ENCODE assay signal across 19 cellular contexts in genomic region chr1:221053889-221054288, GRCh38.
DNase-seq lines count a peak whose midpoint lies in the region; ATAC-seq and TF ChIP-seq lines count a peak whose summit lies in the region.
"Had no signal": no experiment of that assay in that cellular context is flagged by ENCODE, and none has a peak within 500 bp of the region (broad histone marks: within the 10 kb centered on the region; RNA-seq: fewer than 3 reads in every experiment).

No MANE protein-coding gene starts in this region.

- no peak overlapping the region for H3K4me3 ChIP-seq in right lobe of liver
- H3K4me3 ChIP-seq: GM23338 had no signal

- peak; percentile 86 to 96 (median 92) for ATAC-seq in right lobe of liver
- no peak for ATAC-seq in GM21423 (IDR thresholded peaks at IDR 0.05; ENCODE audit: unreplicated experiment)
- ATAC-seq in HG02870 (IDR thresholded peaks at IDR 0.05; ENCODE audit: unreplicated experiment) = no peak
- ATAC-seq: GM23338 had no signal

- intact Hi-C loops in right lobe of liver (cut with DNase I) = no loop called here

- H3K9me3 ChIP-seq in right lobe of liver = no peaks in the 10 kb centered on the region

- H3K4me1 ChIP-seq in right lobe of liver = peaks cover 0 to 8% (median 0%) of the 10 kb centered on the region in 4 donors

- H3K27ac ChIP-seq in C4-2B (peak overlapping the region; percentile 39; the same call in 1 of the 2 replicates), right lobe of liver (no peak overlapping the region)

- no peak for TF ChIP-seq CTCF in C4-2B (conservative IDR thresholded peaks at IDR 0.05)
- TF ChIP-seq CTCF in right lobe of liver (IDR thresholded peaks at IDR 0.05) = no peak

- no peak for TF ChIP-seq POLR2A in right lobe of liver (IDR thresholded peaks at IDR 0.05)

- WGBS in right lobe of liver (ENCODE audit: insufficient coverage, low coverage, low lambda C conversion rate, missing lambda C conversion rate) = 31% methylated on average over 3 of the region's 4 CpGs

- peak; percentile 38 for DNase-seq in NCI-H1092 treated with DMSO at 0.1 percent for 48 hours (lab: John Stamatoyannopoulos, UW)
- DNase-seq in RPMI8226 = peak; percentile 15
- no peak for DNase-seq in right lobe of liver
- no peak for DNase-seq in SW480 (ENCODE audit: low spot score)
- DNase-seq: CD4-positive, alpha-beta memory T cell; GF-D8; HCEC 1CT; Karpas-422; MM.1S; NCI-H1105; NCI-H2107; NCI-H2227 treated with DMSO at 0.1 percent for 48 hours; NCI-H524; NCI-H82; Right ventricle myocardium superior had no signal

- H3K36me3 ChIP-seq in right lobe of liver = no peaks in the 10 kb centered on the region

- H3K27me3 ChIP-seq in right lobe of liver = no peaks in the 10 kb centered on the region

Comparison
In these comparisons a context has a peak if more than half of its experiments do, and no peak if none do; other contexts are left out.
1. DNase-seq: peak in NCI-H1092 treated with DMSO at 0.1 percent for 48 hours (single experiment) and RPMI8226 (single experiment); none in right lobe of liver (0 of 3) and SW480 (single experiment).
2. ATAC-seq: peak in right lobe of liver (4 of 4); none in GM21423 (single experiment) and HG02870 (single experiment).